In genomic region chr15:77969055-77969454, GRCh38 we compare ENCODE assay signal across 7 cellular contexts.
"Had no signal": no experiment of that assay in that cellular context is flagged by ENCODE, and none has a peak within 500 bp of the region (broad histone marks: within the 10 kb centered on the region; RNA-seq: fewer than 3 reads in every experiment).

No MANE protein-coding gene starts in this region.

- H3K4me3 ChIP-seq: K562 had no signal

- ATAC-seq: HepG2, K562 had no signal

- H3K36me3 Mint-ChIP-seq: IgD-negative memory B cell had no signal

- DNase-seq: IMR-90, KBM-7, KG1 had no signal

- H3K27ac ChIP-seq: HL-60 had no signal

- H3K27ac Mint-ChIP-seq: IgD-negative memory B cell had no signal
